Comparison of ENCODE assay signal across 1 cellular context in the genomic region with DNA sequence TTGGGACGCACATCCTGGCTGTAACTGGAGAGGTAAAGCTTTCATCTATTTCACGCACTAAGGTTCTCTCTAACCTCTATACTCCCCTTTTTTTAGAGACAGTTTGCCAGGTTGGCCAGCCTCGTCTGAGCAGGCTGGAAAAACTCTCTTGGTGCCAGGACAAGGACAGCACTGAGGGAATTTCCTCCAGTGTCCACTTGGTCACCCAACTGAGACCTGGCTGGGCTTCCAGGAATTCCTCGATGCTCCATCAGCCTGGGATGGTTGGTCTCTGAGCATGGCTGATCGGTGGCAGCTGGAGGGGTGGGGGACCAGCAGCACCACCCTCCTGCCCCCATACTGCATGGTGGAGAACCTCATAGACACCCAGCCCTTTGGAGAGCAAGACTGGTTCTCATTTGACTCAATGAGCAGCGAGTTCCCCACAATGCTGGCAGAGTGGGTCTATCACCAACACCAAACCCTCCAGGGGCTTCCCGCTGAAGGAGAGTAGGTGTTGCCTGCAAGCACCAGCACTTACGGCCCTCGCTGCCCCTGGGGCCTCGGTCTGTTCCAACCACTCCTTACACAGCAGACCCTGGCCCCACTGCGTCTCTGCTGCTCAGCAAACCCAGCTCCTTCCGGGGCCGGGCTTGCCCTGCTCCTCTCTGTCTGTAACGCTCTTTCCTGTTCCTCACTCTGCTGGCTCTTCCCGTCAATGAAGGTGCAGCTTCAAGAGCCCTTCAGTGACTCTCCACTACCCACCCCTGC.
TF ChIP-seq lines count a peak whose summit lies in the region.

No MANE protein-coding gene starts in this region.

TF ChIP-seq in GM23338, 12 proteins besides CTCF, POLR2A, EP300 and RAD21 (continued from another document):
- TF ChIP-seq ZNF331 (CRISPR knock-in tag; IDR thresholded peaks at IDR 0.05; ENCODE audit: low read depth) (no peak), POLR2AphosphoS5 (IDR thresholded peaks at IDR 0.05; ENCODE audit: low read depth) (no peak)
